In genomic region chr6:98498891-98499290, GRCh38 we compare ENCODE assay signal across 27 cellular contexts.
DNase-seq lines count a peak whose midpoint lies in the region; ATAC-seq and TF ChIP-seq lines count a peak whose summit lies in the region.
"Had no signal": no experiment of that assay in that cellular context is flagged by ENCODE, and none has a peak within 500 bp of the region (broad histone marks: within the 10 kb centered on the region; RNA-seq: fewer than 3 reads in every experiment).

No MANE protein-coding gene starts in this region.

- TF ChIP-seq POLR2A in NB4 (IDR thresholded peaks at IDR 0.05; ENCODE audit: extremely low read depth, insufficient read length) = no peak

- no peak for TF ChIP-seq CTCF in NB4 (IDR thresholded peaks at IDR 0.05; ENCODE audit: low read depth, low read length)

- peaks cover 0 to 4% of the 10 kb centered on the region in 2 donors for H3K9me3 Mint-ChIP-seq in activated naive CD4-positive, alpha-beta T cell treated with anti-CD3 and anti-CD28 coated beads, Interleukin-2, amount 50 U/mL, for 72 hours

- ATAC-seq in GM19397 (IDR thresholded peaks at IDR 0.05; ENCODE audit: unreplicated experiment) (no peak), GM19328 (IDR thresholded peaks at IDR 0.05; ENCODE audit: unreplicated experiment) (no peak), GM21786 (IDR thresholded peaks at IDR 0.05; ENCODE audit: unreplicated experiment) (no peak)
- no peak for ATAC-seq in activated naive CD4-positive, alpha-beta T cell treated with anti-CD3 and anti-CD28 coated beads, Interleukin-2, amount 50 U/mL, for 72 hours
- ATAC-seq: activated CD8-positive, alpha-beta T cell treated with anti-CD3 and anti-CD28 coated beads, Interleukin-2, amount 10 ng/mL, durations not matched to agents 7 days and 5 days; body of pancreas; left colon had no signal

- H3K27ac Mint-ChIP-seq in activated naive CD4-positive, alpha-beta T cell treated with anti-CD3 and anti-CD28 coated beads, Interleukin-2, amount 50 U/mL, for 72 hours = no peak overlapping the region
- H3K27ac Mint-ChIP-seq: activated CD8-positive, alpha-beta T cell treated with anti-CD3 and anti-CD28 coated beads, Interleukin-2, amount 10 ng/mL, durations not matched to agents 7 days and 5 days; memory B cell had no signal

- H3K4me3 ChIP-seq in NB4 (ENCODE audit: low read depth, low read length) = no peak overlapping the region
- H3K4me3 ChIP-seq: body of pancreas, GM23248, PC-9, upper lobe of left lung had no signal

- H3K36me3 Mint-ChIP-seq in activated naive CD4-positive, alpha-beta T cell treated with anti-CD3 and anti-CD28 coated beads, Interleukin-2, amount 50 U/mL, for 72 hours = no peaks in the 10 kb centered on the region
- H3K36me3 Mint-ChIP-seq: memory B cell had no signal

- peak; percentile 8 for DNase-seq in NCI-H748 (lab: John Stamatoyannopoulos, UW; ENCODE audit: unreplicated experiment)
- no peak for DNase-seq in NCI-H748 treated with DMSO at 0.1 percent for 48 hours (lab: John Stamatoyannopoulos, UW)
- DNase-seq in NB4 (ENCODE audit: low read depth) = peak; percentile 14
- DNase-seq in globus pallidus (ENCODE audit: low spot score) = peak; percentile 13
- no peak for DNase-seq in activated naive CD4-positive, alpha-beta T cell treated with anti-CD3 and anti-CD28 coated beads, Interleukin-2, amount 50 U/mL, for 72 hours (ENCODE audit: low spot score in 2 of 2)
- DNase-seq: activated CD8-positive, alpha-beta T cell treated with anti-CD3 and anti-CD28 coated beads, Interleukin-2, amount 10 ng/mL, durations not matched to agents 7 days and 5 days; activated effector memory CD4-positive, alpha-beta T cell treated with anti-CD3 and anti-CD28 coated beads, Interleukin-2, amount 50 U/mL, for 16 hours; activated T-cell treated with anti-CD3 and anti-CD28 coated beads for 4 hours; BE2C; body of pancreas; effector CD4-positive, alpha-beta T cell; erythroblast; foreskin fibroblast; GM23248; left colon; NCI-H1092; NCI-H2029; NCI-H446 treated with DMSO at 0.1 percent for 48 hours; PC-9; Right ventricle myocardium superior; small intestine; stimulated activated CD4-positive, alpha-beta T cell treated with anti-CD3 and anti-CD28 coated beads, Interleukin-2, amount 100 ng/mL, for 24 hours; upper lobe of left lung had no signal

Comparison
In these comparisons a context has a peak if more than half of its experiments do, and no peak if none do; other contexts are left out.
1. DNase-seq: peak in NCI-H748 (single experiment), NB4 (single experiment) and globus pallidus (single experiment); none in NCI-H748 treated with DMSO at 0.1 percent for 48 hours (single experiment) and activated naive CD4-positive, alpha-beta T cell treated with anti-CD3 and anti-CD28 coated beads, Interleukin-2, amount 50 U/mL, for 72 hours (0 of 2).